In the genomic region with DNA sequence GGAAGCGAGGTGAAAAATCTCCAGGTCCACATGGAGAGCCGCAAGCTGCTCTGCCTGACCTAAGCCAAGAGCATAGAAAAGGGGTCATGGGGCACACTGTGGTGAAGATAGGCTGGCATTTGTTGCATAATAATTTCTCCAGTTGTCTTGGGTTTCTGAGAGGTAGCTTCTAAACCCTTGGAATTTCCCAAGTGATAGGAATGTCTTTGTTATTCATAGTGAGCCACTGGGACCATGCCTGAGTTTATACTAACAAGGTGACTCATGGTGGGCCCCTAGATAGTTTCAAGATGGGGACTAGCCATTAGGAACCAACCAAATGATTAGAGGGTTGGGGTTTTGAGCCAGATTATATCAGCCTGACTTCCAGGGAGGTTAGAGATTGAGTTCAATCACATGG, we compare ENCODE assay signal across 17 cellular contexts. TPM values are rescaled to one million over a fixed set of nuclear protein-coding genes. Genes with fewer than 3 reads are reported as not detected.
DNase-seq lines count a peak whose midpoint lies in the region; ATAC-seq, FAIRE-seq and TF ChIP-seq lines count a peak whose summit lies in the region.
"Had no signal": no experiment of that assay in that cellular context is flagged by ENCODE, and none has a peak within 500 bp of the region (broad histone marks: within the 10 kb centered on the region; RNA-seq: fewer than 3 reads in every experiment).

No MANE protein-coding gene starts in this region.

- peaks cover 6% of the 10 kb centered on the region; the same call in 1 of the 2 replicates for H3K27me3 Mint-ChIP-seq in HFFc6 (ENCODE audit: insufficient read depth)
- peaks cover 14% of the 10 kb centered on the region for H3K27me3 Mint-ChIP-seq in activated T-helper 2 cell treated with anti-CD3 and anti-CD28 coated beads, Interferon-gamma antibody, Interleukin-2, Interleukin-4, amounts not matched to agents 10 μg/mL and 5 μg/mL and 100 μg/mL, durations not matched to agents 14 hours and 24 hours and 36 hours (ENCODE audit: low read depth)
- H3K27me3 Mint-ChIP-seq in T-cell = peaks cover 0 to 4% of the 10 kb centered on the region in 2 donors

- H3K9me3 Mint-ChIP-seq in HFFc6 (no peaks in the 10 kb centered on the region), T-cell (peaks cover 0 to 5% (median 4%) of the 10 kb centered on the region in 3 donors)
- H3K9me3 Mint-ChIP-seq in activated T-helper 2 cell treated with anti-CD3 and anti-CD28 coated beads, Interferon-gamma antibody, Interleukin-2, Interleukin-4, amounts not matched to agents 10 μg/mL and 5 μg/mL and 100 μg/mL, durations not matched to agents 14 hours and 24 hours and 36 hours = no peaks in the 10 kb centered on the region
- H3K9me3 Mint-ChIP-seq: activated CD4-positive, alpha-beta T cell treated with anti-CD3 and anti-CD28 coated beads, Interleukin-2, amount 10 ng/mL, durations not matched to agents 24 days and 14 days had no signal

- TF ChIP-seq CTCF in HFFc6 (IDR thresholded peaks at IDR 0.05) (no peak), fibroblast of pulmonary artery (IDR thresholded peaks at IDR 0.05; ENCODE audit: low read length, missing control alignments) (no peak), pancreas (IDR thresholded peaks at IDR 0.05) (no peak)

- H3K27ac Mint-ChIP-seq in HFFc6 (peak overlapping the region; percentile 69), T-cell (no peak overlapping the region)
- H3K27ac Mint-ChIP-seq in activated T-helper 2 cell treated with anti-CD3 and anti-CD28 coated beads, Interferon-gamma antibody, Interleukin-2, Interleukin-4, amounts not matched to agents 10 μg/mL and 5 μg/mL and 100 μg/mL, durations not matched to agents 14 hours and 24 hours and 36 hours = no peak overlapping the region
- H3K27ac Mint-ChIP-seq: activated CD4-positive, alpha-beta T cell treated with anti-CD3 and anti-CD28 coated beads, Interleukin-2, amount 10 ng/mL, durations not matched to agents 24 days and 14 days; activated T-helper 1 cell treated with anti-CD3 and anti-CD28 coated beads, Interleukin-12 subunit alpha, Interleukin-12 subunit beta, Interleukin-2, Interleukin-4 antibody, amounts not matched to agents 30 ng/mL and 10 ng/mL and 1 ng/mL, durations not matched to agents 14 hours and 24 hours and 36 hours had no signal

- DNase-seq in HFFc6 (peak; percentile 78), SW480 (ENCODE audit: low spot score) (peak; percentile 44), fibroblast of pulmonary artery (ENCODE audit: low read depth) (peak; percentile 89), stromal cell of bone marrow (ENCODE audit: low read depth) (peak; percentile 20), SKM-1 treated with dmso at 0.1 percent for 144 hours (lab: John Stamatoyannopoulos, UW; ENCODE audit: unreplicated experiment) (no peak), pancreas (no peak), T-cell (no peak)
- DNase-seq in activated T-helper 2 cell treated with anti-CD3 and anti-CD28 coated beads, Interferon-gamma antibody, Interleukin-2, Interleukin-4, amounts not matched to agents 10 μg/mL and 5 μg/mL and 100 μg/mL, durations not matched to agents 14 hours and 24 hours and 36 hours (ENCODE audit: low spot score) = no peak
- DNase-seq: activated CD4-positive, alpha-beta T cell treated with anti-CD3 and anti-CD28 coated beads, Interleukin-2, amount 10 ng/mL, durations not matched to agents 24 days and 14 days; aorta; lower lobe of right lung; NCI-H2081; NK-92 treated with Interleukin-12 subunit alpha and Interleukin-12 subunit beta, amount 100 ng/mL, for 24 hours; stimulated activated CD4-positive, alpha-beta T cell treated with anti-CD3 and anti-CD28 coated beads, Interleukin-12 subunit alpha, Interleukin-12 subunit beta, amount 100 ng/mL, for 4 hours; tibial artery had no signal

- no peaks in the 10 kb centered on the region for H3K36me3 ChIP-seq in pancreas
- H3K36me3 ChIP-seq: lower lobe of right lung, tibial artery had no signal

- intact Hi-C loops in pancreas (cut with DNase I) = no loop called here
- intact Hi-C loops in activated T-helper 2 cell treated with anti-CD3 and anti-CD28 coated beads, Interferon-gamma antibody, Interleukin-2, Interleukin-4, amounts not matched to agents 10 μg/mL and 5 μg/mL and 100 μg/mL, durations not matched to agents 14 hours and 24 hours and 36 hours (cut with micrococcal nuclease) = no loop called here

- CTCF ChIA-PET in T-cell (lab: Charles Lee) = interaction anchor here in 1 of 2 donors (0.5 kb wide), 1 partner anchor 33 kb away, joined by 4 read pairs; no protein-coding TSS in a partner anchor

- H3K36me3 Mint-ChIP-seq in HFFc6 (ENCODE audit: low read depth) = no peaks in the 10 kb centered on the region
- no peaks in the 10 kb centered on the region for H3K36me3 Mint-ChIP-seq in activated T-helper 2 cell treated with anti-CD3 and anti-CD28 coated beads, Interferon-gamma antibody, Interleukin-2, Interleukin-4, amounts not matched to agents 10 μg/mL and 5 μg/mL and 100 μg/mL, durations not matched to agents 14 hours and 24 hours and 36 hours (ENCODE audit: low read depth)
- no peaks in the 10 kb centered on the region for H3K36me3 Mint-ChIP-seq in T-cell

- H3K4me3 Mint-ChIP-seq in HFFc6 (peak overlapping the region; percentile 51), T-cell (no peak overlapping the region)
- no peak overlapping the region for H3K4me3 Mint-ChIP-seq in activated T-helper 2 cell treated with anti-CD3 and anti-CD28 coated beads, Interferon-gamma antibody, Interleukin-2, Interleukin-4, amounts not matched to agents 10 μg/mL and 5 μg/mL and 100 μg/mL, durations not matched to agents 14 hours and 24 hours and 36 hours (ENCODE audit: low read depth)
- H3K4me3 Mint-ChIP-seq: activated CD4-positive, alpha-beta T cell treated with anti-CD3 and anti-CD28 coated beads, Interleukin-2, amount 10 ng/mL, durations not matched to agents 24 days and 14 days; activated T-helper 1 cell treated with anti-CD3 and anti-CD28 coated beads, Interleukin-12 subunit alpha, Interleukin-12 subunit beta, Interleukin-2, Interleukin-4 antibody, amounts not matched to agents 30 ng/mL and 10 ng/mL and 1 ng/mL, durations not matched to agents 14 hours and 24 hours and 36 hours had no signal

- no peak overlapping the region for H3K27ac ChIP-seq in pancreas
- H3K27ac ChIP-seq: hepatocyte, tibial artery had no signal

- H3K4me1 ChIP-seq in pancreas = no peaks in the 10 kb centered on the region
- H3K4me1 ChIP-seq: lower lobe of right lung, tibial artery had no signal

- FAIRE-seq in pancreas (lab: Jason Lieb, UNC) = no peak

- no peak for ATAC-seq in pancreas
- ATAC-seq in T-cell (replicated peaks in 1 of 4) = no peak
- ATAC-seq: lower lobe of right lung had no signal

- H3K9me3 ChIP-seq in pancreas = no peaks in the 10 kb centered on the region
- H3K9me3 ChIP-seq: lower lobe of right lung, tibial artery had no signal

- POLR2A ChIA-PET in T-cell (lab: Charles Lee) = no interaction called here

- H3K27me3 ChIP-seq in pancreas = no peaks in the 10 kb centered on the region
- H3K27me3 ChIP-seq: hepatocyte, tibial artery had no signal

- H3K4me1 Mint-ChIP-seq in HFFc6 (ENCODE audit: low read depth) (peaks cover 59% of the 10 kb centered on the region), T-cell (no peaks in the 10 kb centered on the region)
- H3K4me1 Mint-ChIP-seq in activated T-helper 2 cell treated with anti-CD3 and anti-CD28 coated beads, Interferon-gamma antibody, Interleukin-2, Interleukin-4, amounts not matched to agents 10 μg/mL and 5 μg/mL and 100 μg/mL, durations not matched to agents 14 hours and 24 hours and 36 hours (ENCODE audit: low read depth) = no peaks in the 10 kb centered on the region
- H3K4me1 Mint-ChIP-seq: activated CD4-positive, alpha-beta T cell treated with anti-CD3 and anti-CD28 coated beads, Interleukin-2, amount 10 ng/mL, durations not matched to agents 24 days and 14 days had no signal

- H3K4me3 ChIP-seq in fibroblast of pulmonary artery (replicated peaks; ENCODE audit: low read depth, low read length) (no peak overlapping the region), pancreas (no peak overlapping the region)
- H3K4me3 ChIP-seq: hepatocyte, lower lobe of right lung, tibial artery had no signal

- 96 to 100% methylated on average over 2 of the region's 2 CpGs for WGBS in pancreas, 2 donors

RNA-seq across cellular contexts. Expression of a gene that starts 25.6 kb away (rescaled TPM):
- total RNA-seq in HFFc6 (2021; fragmentation: NEBNext Ultra II Directional; extraction: Animal tissue kit (Norgen Biotek cat#: 25700)) = not detected
- total RNA-seq in pancreas (not detected), T-cell (not detected)
- not detected for polyA plus RNA-seq in pancreas
- total RNA-seq in activated T-helper 2 cell treated with anti-CD3 and anti-CD28 coated beads, Interferon-gamma antibody, Interleukin-2, Interleukin-4, amounts not matched to agents 10 μg/mL and 5 μg/mL and 100 μg/mL, durations not matched to agents 14 hours and 24 hours and 36 hours = not detected in 2 replicates
- total RNA-seq: activated CD4-positive, alpha-beta T cell treated with anti-CD3 and anti-CD28 coated beads, Interleukin-2, amount 10 ng/mL, durations not matched to agents 24 days and 14 days; activated T-helper 1 cell treated with anti-CD3 and anti-CD28 coated beads, Interleukin-12 subunit alpha, Interleukin-12 subunit beta, Interleukin-2, Interleukin-4 antibody, amounts not matched to agents 30 ng/mL and 10 ng/mL and 1 ng/mL, durations not matched to agents 14 hours and 24 hours and 36 hours; hepatocyte; lower lobe of right lung had no signal
- polyA plus RNA-seq: hepatocyte had no signal

RNA-seq across cellular contexts. Expression of a gene that starts 45.8 kb away (rescaled TPM):
- total RNA-seq in HFFc6 (2021; fragmentation: NEBNext Ultra II Directional; extraction: Animal tissue kit (Norgen Biotek cat#: 25700)) = 10 to 100 TPM; 34.3 to 47.2 (median 38.3) TPM
- total RNA-seq in pancreas (10 to 100 TPM; 29.4 to 45.9 (median 40.7) TPM), T-cell (1 to 10 TPM; 8.1 to 9.8 (median 9.6) TPM)
- polyA plus RNA-seq in pancreas = 10 to 100 TPM; 38.4 to 52.3 TPM
- total RNA-seq in activated T-helper 2 cell treated with anti-CD3 and anti-CD28 coated beads, Interferon-gamma antibody, Interleukin-2, Interleukin-4, amounts not matched to agents 10 μg/mL and 5 μg/mL and 100 μg/mL, durations not matched to agents 14 hours and 24 hours and 36 hours = 12.6 and 14.8 TPM in 2 replicates

RNA-seq across cellular contexts. Expression of a gene that starts 47.3 kb away (rescaled TPM):
- not detected for total RNA-seq in HFFc6 (2021; fragmentation: NEBNext Ultra II Directional; extraction: Animal tissue kit (Norgen Biotek cat#: 25700))
- under 1 TPM in 1 of 6 donors, not detected in 5; 0.06 TPM for total RNA-seq in pancreas
- polyA plus RNA-seq in pancreas = not detected
- total RNA-seq in activated T-helper 2 cell treated with anti-CD3 and anti-CD28 coated beads, Interferon-gamma antibody, Interleukin-2, Interleukin-4, amounts not matched to agents 10 μg/mL and 5 μg/mL and 100 μg/mL, durations not matched to agents 14 hours and 24 hours and 36 hours = not detected in 2 replicates
- total RNA-seq in T-cell = not detected
- total RNA-seq: activated CD4-positive, alpha-beta T cell treated with anti-CD3 and anti-CD28 coated beads, Interleukin-2, amount 10 ng/mL, durations not matched to agents 24 days and 14 days; activated T-helper 1 cell treated with anti-CD3 and anti-CD28 coated beads, Interleukin-12 subunit alpha, Interleukin-12 subunit beta, Interleukin-2, Interleukin-4 antibody, amounts not matched to agents 30 ng/mL and 10 ng/mL and 1 ng/mL, durations not matched to agents 14 hours and 24 hours and 36 hours; aorta; lower lobe of right lung had no signal
- polyA plus RNA-seq: hepatocyte had no signal

Comparison
In these comparisons a context has a peak if more than half of its experiments do, and no peak if none do; other contexts are left out.
1. DNase-seq: peak in HFFc6 (single experiment), SW480 (single experiment), fibroblast of pulmonary artery (single experiment) and stromal cell of bone marrow (single experiment); none in SKM-1 treated with dmso at 0.1 percent for 144 hours (single experiment), pancreas (0 of 6), activated T-helper 2 cell treated with anti-CD3 and anti-CD28 coated beads, Interferon-gamma antibody, Interleukin-2, Interleukin-4, amounts not matched to agents 10 μg/mL and 5 μg/mL and 100 μg/mL, durations not matched to agents 14 hours and 24 hours and 36 hours (single experiment) and T-cell (0 of 34).